ENCODE assay signal across 1 cellular context in the genomic region with DNA sequence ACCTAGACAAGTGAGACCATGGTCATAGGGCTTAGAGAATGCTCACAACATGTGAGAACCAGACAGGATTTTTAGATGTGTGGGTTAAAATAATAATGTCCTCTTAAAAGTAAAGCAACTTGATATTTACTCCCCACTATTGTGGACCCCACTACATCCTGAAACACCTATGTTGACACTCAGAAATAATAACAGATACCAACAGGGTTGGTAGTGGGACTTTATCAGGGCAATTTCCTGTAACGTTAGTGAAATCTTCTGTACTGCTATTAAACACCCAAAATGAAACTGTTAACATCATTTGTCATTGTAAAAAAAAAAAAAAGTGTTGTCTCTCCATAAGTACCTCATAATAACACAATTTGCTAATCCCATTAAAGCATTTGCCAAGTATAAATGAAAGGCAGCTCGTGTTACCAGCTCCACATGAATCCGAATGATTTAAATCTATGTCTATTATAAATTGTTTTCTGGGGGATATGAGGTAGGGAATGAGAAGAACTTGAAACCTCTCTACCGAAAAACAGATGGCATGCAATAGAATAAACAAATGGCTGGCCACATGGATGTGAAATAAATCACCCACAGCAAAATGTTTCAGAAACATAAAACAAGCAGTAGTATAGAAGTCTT.
A peak's percentile ranks its signal among the peaks of the same experiment; 100 is the strongest.
TF ChIP-seq lines count a peak whose summit lies in the region.

No MANE protein-coding gene starts in this region.

TF ChIP-seq in HEK293, 187 proteins besides CTCF, POLR2A, EP300 and RAD21 (continued from another document and continues in another):
- TF ChIP-seq, protein P1, sequence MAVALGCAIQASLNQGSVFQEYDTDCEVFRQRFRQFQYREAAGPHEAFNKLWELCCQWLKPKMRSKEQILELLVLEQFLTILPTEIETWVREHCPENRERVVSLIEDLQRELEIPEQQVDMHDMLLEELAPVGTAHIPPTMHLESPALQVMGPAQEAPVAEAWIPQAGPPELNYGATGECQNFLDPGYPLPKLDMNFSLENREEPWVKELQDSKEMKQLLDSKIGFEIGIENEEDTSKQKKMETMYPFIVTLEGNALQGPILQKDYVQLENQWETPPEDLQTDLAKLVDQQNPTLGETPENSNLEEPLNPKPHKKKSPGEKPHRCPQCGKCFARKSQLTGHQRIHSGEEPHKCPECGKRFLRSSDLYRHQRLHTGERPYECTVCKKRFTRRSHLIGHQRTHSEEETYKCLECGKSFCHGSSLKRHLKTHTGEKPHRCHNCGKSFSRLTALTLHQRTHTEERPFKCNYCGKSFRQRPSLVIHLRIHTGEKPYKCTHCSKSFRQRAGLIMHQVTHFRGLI (tag by site-specific recombination; IDR thresholded peaks at IDR 0.05), result peak; percentile 33; the same call in 1 of the 2 replicates
- TF ChIP-seq, protein P2, sequence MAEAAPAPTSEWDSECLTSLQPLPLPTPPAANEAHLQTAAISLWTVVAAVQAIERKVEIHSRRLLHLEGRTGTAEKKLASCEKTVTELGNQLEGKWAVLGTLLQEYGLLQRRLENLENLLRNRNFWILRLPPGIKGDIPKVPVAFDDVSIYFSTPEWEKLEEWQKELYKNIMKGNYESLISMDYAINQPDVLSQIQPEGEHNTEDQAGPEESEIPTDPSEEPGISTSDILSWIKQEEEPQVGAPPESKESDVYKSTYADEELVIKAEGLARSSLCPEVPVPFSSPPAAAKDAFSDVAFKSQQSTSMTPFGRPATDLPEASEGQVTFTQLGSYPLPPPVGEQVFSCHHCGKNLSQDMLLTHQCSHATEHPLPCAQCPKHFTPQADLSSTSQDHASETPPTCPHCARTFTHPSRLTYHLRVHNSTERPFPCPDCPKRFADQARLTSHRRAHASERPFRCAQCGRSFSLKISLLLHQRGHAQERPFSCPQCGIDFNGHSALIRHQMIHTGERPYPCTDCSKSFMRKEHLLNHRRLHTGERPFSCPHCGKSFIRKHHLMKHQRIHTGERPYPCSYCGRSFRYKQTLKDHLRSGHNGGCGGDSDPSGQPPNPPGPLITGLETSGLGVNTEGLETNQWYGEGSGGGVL (tag by site-specific recombination; IDR thresholded peaks at IDR 0.05), result no peak; the same call in 1 of the 2 replicates
- TF ChIP-seq KLF9 (tag by site-specific recombination; IDR thresholded peaks at IDR 0.05; ENCODE audit: low read depth) (no peak), ZNF19 (tag by site-specific recombination; IDR thresholded peaks at IDR 0.05; ENCODE audit: low read depth) (peak; percentile 54; the same call in 1 of the 2 replicates), WT1 (tag by site-specific recombination; IDR thresholded peaks at IDR 0.05) (peak; percentile 66), ZIC2 (tag by site-specific recombination; IDR thresholded peaks at IDR 0.05) (peak; percentile 73), ZNF211 (tag by site-specific recombination; IDR thresholded peaks at IDR 0.05; ENCODE audit: low read depth) (no peak), SP3 (tag by site-specific recombination; IDR thresholded peaks at IDR 0.05) (no peak), ZNF768 (tag by site-specific recombination; IDR thresholded peaks at IDR 0.05) (no peak), ZFP37 (tag by site-specific recombination; IDR thresholded peaks at IDR 0.05) (no peak), ZNF48 (tag by site-specific recombination; IDR thresholded peaks at IDR 0.05) (no peak), HOXC10 (CRISPR knock-in tag; IDR thresholded peaks at IDR 0.05) (no peak), ZFP69B (tag by site-specific recombination; IDR thresholded peaks at IDR 0.05) (no peak; the same call in 1 of the 2 replicates), ZBTB21 (tag by site-specific recombination; IDR thresholded peaks at IDR 0.05) (peak; percentile 57; the same call in 1 of the 2 replicates), IKZF3 (tag by site-specific recombination; IDR thresholded peaks at IDR 0.05) (peak; percentile 84), REPIN1 (tag by site-specific recombination; IDR thresholded peaks at IDR 0.05; ENCODE audit: low read depth) (no peak), ZNF10 (tag by site-specific recombination; IDR thresholded peaks at IDR 0.05) (peak; percentile 32; the same call in 1 of the 2 replicates), ZFHX2 (tag by site-specific recombination; conservative IDR thresholded peaks at IDR 0.05) (no peak), ZNF830 (tag by site-specific recombination; IDR thresholded peaks at IDR 0.05; ENCODE audit: low read depth) (no peak), ZNF514 (tag by site-specific recombination; IDR thresholded peaks at IDR 0.05) (no peak), ZFP41 (tag by site-specific recombination; IDR thresholded peaks at IDR 0.05; ENCODE audit: borderline replicate concordance) (no peak), ZNF549 (tag by site-specific recombination; IDR thresholded peaks at IDR 0.05) (no peak), ZNF121 (tag by site-specific recombination; IDR thresholded peaks at IDR 0.05) (no peak), ZNF37A (tag by site-specific recombination; IDR thresholded peaks at IDR 0.05) (no peak), ZNF184 (tag by site-specific recombination; IDR thresholded peaks at IDR 0.05) (no peak), ZSCAN23 (tag by site-specific recombination; IDR thresholded peaks at IDR 0.05) (peak; percentile 89), GLIS2 (tag by site-specific recombination; IDR thresholded peaks at IDR 0.05) (no peak), ZBTB17 (tag by site-specific recombination; IDR thresholded peaks at IDR 0.05) (peak; percentile 88), ZNF621 (tag by site-specific recombination; IDR thresholded peaks at IDR 0.05) (no peak), RBAK (tag by site-specific recombination; IDR thresholded peaks at IDR 0.05) (no peak), ZNF133 (tag by site-specific recombination; IDR thresholded peaks at IDR 0.05) (no peak), SCRT1 (tag by site-specific recombination; IDR thresholded peaks at IDR 0.05; ENCODE audit: borderline replicate concordance) (peak; percentile 78; the same call in 1 of the 2 replicates), OSR2 (tag by site-specific recombination; IDR thresholded peaks at IDR 0.05) (peak; percentile 95), ZNF2 (tag by site-specific recombination; IDR thresholded peaks at IDR 0.05) (peak; percentile 74; the same call in 1 of the 2 replicates), FEZF1 (tag by site-specific recombination; IDR thresholded peaks at IDR 0.05) (peak; percentile 97), ZNF707 (tag by site-specific recombination; IDR thresholded peaks at IDR 0.05) (no peak), SETDB1 (IDR thresholded peaks at IDR 0.05; ENCODE audit: insufficient read length, low read length) (no peak), ZNF324 (tag by site-specific recombination; IDR thresholded peaks at IDR 0.05) (no peak), MYNN (tag by site-specific recombination; IDR thresholded peaks at IDR 0.05; ENCODE audit: borderline replicate concordance) (no peak), ZNF664 (tag by site-specific recombination; IDR thresholded peaks at IDR 0.05) (peak; percentile 69), ZNF16 (tag by site-specific recombination; IDR thresholded peaks at IDR 0.05; ENCODE audit: low read depth) (no peak), ZNF302 (tag by site-specific recombination; IDR thresholded peaks at IDR 0.05; ENCODE audit: low read depth) (0 out of 2 replicates have a peak, but pooled peaks have one; percentile 21)
- TF ChIP-seq, protein P3, sequence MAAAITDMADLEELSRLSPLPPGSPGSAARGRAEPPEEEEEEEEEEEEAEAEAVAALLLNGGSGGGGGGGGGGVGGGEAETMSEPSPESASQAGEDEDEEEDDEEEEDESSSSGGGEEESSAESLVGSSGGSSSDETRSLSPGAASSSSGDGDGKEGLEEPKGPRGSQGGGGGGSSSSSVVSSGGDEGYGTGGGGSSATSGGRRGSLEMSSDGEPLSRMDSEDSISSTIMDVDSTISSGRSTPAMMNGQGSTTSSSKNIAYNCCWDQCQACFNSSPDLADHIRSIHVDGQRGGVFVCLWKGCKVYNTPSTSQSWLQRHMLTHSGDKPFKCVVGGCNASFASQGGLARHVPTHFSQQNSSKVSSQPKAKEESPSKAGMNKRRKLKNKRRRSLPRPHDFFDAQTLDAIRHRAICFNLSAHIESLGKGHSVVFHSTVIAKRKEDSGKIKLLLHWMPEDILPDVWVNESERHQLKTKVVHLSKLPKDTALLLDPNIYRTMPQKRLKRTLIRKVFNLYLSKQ (tag by site-specific recombination; IDR thresholded peaks at IDR 0.05; ENCODE audit: borderline replicate concordance), result no peak
- TF ChIP-seq, protein P4, sequence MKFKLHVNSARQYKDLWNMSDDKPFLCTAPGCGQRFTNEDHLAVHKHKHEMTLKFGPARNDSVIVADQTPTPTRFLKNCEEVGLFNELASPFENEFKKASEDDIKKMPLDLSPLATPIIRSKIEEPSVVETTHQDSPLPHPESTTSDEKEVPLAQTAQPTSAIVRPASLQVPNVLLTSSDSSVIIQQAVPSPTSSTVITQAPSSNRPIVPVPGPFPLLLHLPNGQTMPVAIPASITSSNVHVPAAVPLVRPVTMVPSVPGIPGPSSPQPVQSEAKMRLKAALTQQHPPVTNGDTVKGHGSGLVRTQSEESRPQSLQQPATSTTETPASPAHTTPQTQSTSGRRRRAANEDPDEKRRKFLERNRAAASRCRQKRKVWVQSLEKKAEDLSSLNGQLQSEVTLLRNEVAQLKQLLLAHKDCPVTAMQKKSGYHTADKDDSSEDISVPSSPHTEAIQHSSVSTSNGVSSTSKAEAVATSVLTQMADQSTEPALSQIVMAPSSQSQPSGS (tag by site-specific recombination; IDR thresholded peaks at IDR 0.05; ENCODE audit: low read depth), result 0 out of 2 replicates have a peak, but pooled peaks have one; percentile 30
- TF ChIP-seq, protein P5, sequence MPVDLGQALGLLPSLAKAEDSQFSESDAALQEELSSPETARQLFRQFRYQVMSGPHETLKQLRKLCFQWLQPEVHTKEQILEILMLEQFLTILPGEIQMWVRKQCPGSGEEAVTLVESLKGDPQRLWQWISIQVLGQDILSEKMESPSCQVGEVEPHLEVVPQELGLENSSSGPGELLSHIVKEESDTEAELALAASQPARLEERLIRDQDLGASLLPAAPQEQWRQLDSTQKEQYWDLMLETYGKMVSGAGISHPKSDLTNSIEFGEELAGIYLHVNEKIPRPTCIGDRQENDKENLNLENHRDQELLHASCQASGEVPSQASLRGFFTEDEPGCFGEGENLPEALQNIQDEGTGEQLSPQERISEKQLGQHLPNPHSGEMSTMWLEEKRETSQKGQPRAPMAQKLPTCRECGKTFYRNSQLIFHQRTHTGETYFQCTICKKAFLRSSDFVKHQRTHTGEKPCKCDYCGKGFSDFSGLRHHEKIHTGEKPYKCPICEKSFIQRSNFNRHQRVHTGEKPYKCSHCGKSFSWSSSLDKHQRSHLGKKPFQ (tag by site-specific recombination; IDR thresholded peaks at IDR 0.05), result 0 out of 2 replicates have a peak, but pooled peaks have one; percentile 15
- TF ChIP-seq, protein P6, sequence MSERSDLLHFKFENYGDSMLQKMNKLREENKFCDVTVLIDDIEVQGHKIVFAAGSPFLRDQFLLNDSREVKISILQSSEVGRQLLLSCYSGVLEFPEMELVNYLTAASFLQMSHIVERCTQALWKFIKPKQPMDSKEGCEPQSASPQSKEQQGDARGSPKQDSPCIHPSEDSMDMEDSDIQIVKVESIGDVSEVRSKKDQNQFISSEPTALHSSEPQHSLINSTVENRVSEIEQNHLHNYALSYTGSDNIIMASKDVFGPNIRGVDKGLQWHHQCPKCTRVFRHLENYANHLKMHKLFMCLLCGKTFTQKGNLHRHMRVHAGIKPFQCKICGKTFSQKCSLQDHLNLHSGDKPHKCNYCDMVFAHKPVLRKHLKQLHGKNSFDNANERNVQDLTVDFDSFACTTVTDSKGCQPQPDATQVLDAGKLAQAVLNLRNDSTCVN (tag by site-specific recombination; optimal IDR thresholded peaks at IDR 0.05), result no peak
- TF ChIP-seq, protein P7, sequence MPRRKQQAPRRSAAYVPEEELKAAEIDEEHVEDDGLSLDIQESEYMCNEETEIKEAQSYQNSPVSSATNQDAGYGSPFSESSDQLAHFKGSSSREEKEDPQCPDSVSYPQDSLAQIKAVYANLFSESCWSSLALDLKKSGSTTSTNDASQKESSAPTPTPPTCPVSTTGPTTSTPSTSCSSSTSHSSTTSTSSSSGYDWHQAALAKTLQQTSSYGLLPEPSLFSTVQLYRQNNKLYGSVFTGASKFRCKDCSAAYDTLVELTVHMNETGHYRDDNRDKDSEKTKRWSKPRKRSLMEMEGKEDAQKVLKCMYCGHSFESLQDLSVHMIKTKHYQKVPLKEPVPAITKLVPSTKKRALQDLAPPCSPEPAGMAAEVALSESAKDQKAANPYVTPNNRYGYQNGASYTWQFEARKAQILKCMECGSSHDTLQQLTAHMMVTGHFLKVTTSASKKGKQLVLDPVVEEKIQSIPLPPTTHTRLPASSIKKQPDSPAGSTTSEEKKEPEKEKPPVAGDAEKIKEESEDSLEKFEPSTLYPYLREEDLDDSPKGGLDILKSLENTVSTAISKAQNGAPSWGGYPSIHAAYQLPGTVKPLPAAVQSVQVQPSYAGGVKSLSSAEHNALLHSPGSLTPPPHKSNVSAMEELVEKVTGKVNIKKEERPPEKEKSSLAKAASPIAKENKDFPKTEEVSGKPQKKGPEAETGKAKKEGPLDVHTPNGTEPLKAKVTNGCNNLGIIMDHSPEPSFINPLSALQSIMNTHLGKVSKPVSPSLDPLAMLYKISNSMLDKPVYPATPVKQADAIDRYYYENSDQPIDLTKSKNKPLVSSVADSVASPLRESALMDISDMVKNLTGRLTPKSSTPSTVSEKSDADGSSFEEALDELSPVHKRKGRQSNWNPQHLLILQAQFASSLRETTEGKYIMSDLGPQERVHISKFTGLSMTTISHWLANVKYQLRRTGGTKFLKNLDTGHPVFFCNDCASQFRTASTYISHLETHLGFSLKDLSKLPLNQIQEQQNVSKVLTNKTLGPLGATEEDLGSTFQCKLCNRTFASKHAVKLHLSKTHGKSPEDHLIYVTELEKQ (tag by site-specific recombination; IDR thresholded peaks at IDR 0.05; ENCODE audit: borderline replicate concordance), result peak; percentile 63; the same call in 1 of the 2 replicates
- TF ChIP-seq, protein P8, sequence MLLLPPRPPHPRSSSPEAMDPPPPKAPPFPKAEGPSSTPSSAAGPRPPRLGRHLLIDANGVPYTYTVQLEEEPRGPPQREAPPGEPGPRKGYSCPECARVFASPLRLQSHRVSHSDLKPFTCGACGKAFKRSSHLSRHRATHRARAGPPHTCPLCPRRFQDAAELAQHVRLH (tag by site-specific recombination; IDR thresholded peaks at IDR 0.05), result peak; percentile 87
